Comparison of ENCODE assay signal across 22 cellular contexts in the genomic region with DNA sequence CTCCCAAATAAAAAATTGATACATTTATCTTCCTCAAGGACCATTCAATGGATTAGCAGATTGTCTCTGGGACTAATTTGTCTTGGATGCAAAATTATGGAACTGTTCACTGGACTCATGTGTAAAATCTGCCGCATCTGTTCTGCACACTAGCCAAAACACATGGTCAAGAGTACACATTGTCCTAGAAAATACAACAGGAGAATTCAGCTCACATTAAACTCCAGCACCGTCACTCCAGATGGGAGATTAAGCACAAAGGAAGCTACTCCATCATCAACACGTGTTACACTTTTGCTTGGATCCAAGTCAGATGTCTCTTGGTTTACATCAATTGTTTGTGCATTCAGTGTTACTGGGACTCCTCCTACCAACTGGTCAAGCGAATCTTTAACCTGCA.
DNase-seq lines count a peak whose midpoint lies in the region; ATAC-seq and TF ChIP-seq lines count a peak whose summit lies in the region.
"Had no signal": no experiment of that assay in that cellular context is flagged by ENCODE, and none has a peak within 500 bp of the region (broad histone marks: within the 10 kb centered on the region; RNA-seq: fewer than 3 reads in every experiment).

No MANE protein-coding gene starts in this region.

- no peaks in the 10 kb centered on the region for H4K20me1 ChIP-seq in DOHH2 (ENCODE audit: control insufficient read depth, insufficient read depth, low read depth, low read length)

- H3K9me2 ChIP-seq in DOHH2 (replicated peaks; ENCODE audit: control insufficient read depth, low read length) = no peaks in the 10 kb centered on the region

- H3K4me1 ChIP-seq in DOHH2 (ENCODE audit: control insufficient read depth, low read length) = peaks cover 10% of the 10 kb centered on the region
- H3K4me1 ChIP-seq: thyroid gland had no signal

- no peaks in the 10 kb centered on the region for H3K79me2 ChIP-seq in DOHH2 (ENCODE audit: control insufficient read depth, low read length)

- TF ChIP-seq CTCF in DOHH2 (IDR thresholded peaks at IDR 0.05; ENCODE audit: low read depth, low read length, poor library complexity, severe bottlenecking) = no peak

- H3K4me3 ChIP-seq in DOHH2 (ENCODE audit: low read length) = no peak overlapping the region
- H3K4me3 ChIP-seq: lung, PC-9, SJCRH30, thyroid gland had no signal

- H3K27me3 ChIP-seq in DOHH2 (ENCODE audit: control insufficient read depth, low read length) = no peaks in the 10 kb centered on the region
- H3K27me3 ChIP-seq: SJCRH30, thyroid gland had no signal

- no peaks in the 10 kb centered on the region for H3K9me3 ChIP-seq in DOHH2 (ENCODE audit: control insufficient read depth, insufficient read depth, low read length)
- H3K9me3 ChIP-seq: SJCRH30, thyroid gland had no signal

- ATAC-seq in HG03196 (IDR thresholded peaks at IDR 0.05; ENCODE audit: unreplicated experiment) (no peak), GM18870 (IDR thresholded peaks at IDR 0.05; ENCODE audit: unreplicated experiment) (no peak)
- ATAC-seq: activated T-helper 17 cell treated with anti-CD3 and anti-CD28 coated beads, Interleukin-2, amount 50 U/mL, for 72 hours; effector memory CD8-positive, alpha-beta T cell; stimulated activated naive B cell treated with anti-CD40 and anti-IgM and Interleukin-4, amounts not matched to agents 10 μg/mL and 1 μg/mL and 100 μg/mL, for 72 hours had no signal

- H3K4me2 ChIP-seq in DOHH2 (ENCODE audit: low read length) = peak overlapping the region; percentile 9; the same call in 1 of the 2 replicates
- H3K4me2 ChIP-seq: PC-9 had no signal

- H3K36me3 ChIP-seq in DOHH2 (ENCODE audit: control insufficient read depth, low read length) = no peaks in the 10 kb centered on the region
- H3K36me3 ChIP-seq: SJCRH30, thyroid gland had no signal

- peaks cover 8% of the 10 kb centered on the region for H3F3A ChIP-seq in DOHH2 (ENCODE audit: control insufficient read depth, insufficient read depth)

- no peak overlapping the region for H3K27ac ChIP-seq in DOHH2 (ENCODE audit: low read depth, low read length)
- H3K27ac ChIP-seq: PC-9, SJCRH30, thyroid gland had no signal

- DNase-seq in NAMALWA (ENCODE audit: low spot score) (peak; percentile 17), fibroblast of the conjunctiva (ENCODE audit: low read depth) (peak; percentile 59), putamen (ENCODE audit: low spot score) (peak; percentile 2), NOMO-1 (lab: John Stamatoyannopoulos, UW; ENCODE audit: unreplicated experiment in 2 of 2) (no peak)
- DNase-seq: activated CD4-positive, alpha-beta T cell treated with anti-CD3 and anti-CD28 coated beads, Interleukin-2, amount 10 ng/mL, durations not matched to agents 7 days and 5 days; CD8-positive, alpha-beta memory T cell; DMS79; effector memory CD8-positive, alpha-beta T cell; H7; immature natural killer cell; NCI-H1417; NCI-H526 treated with DMSO at 0.1 percent for 48 hours; PC-9; SJCRH30; stimulated activated CD4-positive, alpha-beta T cell treated with anti-CD3 and anti-CD28 coated beads, Interleukin-2, amount 100 ng/mL, for 24 hours; stimulated activated naive B cell treated with anti-CD40 and anti-IgM and Interleukin-4, amounts not matched to agents 10 μg/mL and 1 μg/mL and 100 μg/mL, for 72 hours; thyroid gland had no signal

Comparison
In these comparisons a context has a peak if more than half of its experiments do, and no peak if none do; other contexts are left out.
1. DNase-seq: peak in NAMALWA (single experiment), fibroblast of the conjunctiva (single experiment) and putamen (single experiment); none in NOMO-1 (0 of 2).